In the genomic region with DNA sequence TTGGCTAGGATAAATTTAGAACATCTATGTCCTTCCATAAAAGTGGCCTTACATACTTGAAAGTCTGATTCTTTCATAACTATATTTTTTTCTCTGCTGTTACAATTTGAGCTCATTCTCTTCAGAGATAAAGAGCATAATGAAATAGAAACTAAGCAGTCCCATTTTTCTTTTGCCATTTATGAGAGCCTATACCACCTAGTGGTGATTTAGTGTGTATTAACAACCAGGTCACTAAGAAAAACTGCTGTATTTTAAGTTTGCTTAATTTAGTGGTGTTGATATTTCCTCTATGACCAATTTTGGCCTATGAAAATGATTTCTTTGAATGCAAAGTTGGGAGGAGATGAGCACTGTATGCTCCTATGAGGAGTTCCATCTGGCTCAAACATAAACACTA, we compare ENCODE assay signal across 13 cellular contexts.
DNase-seq lines count a peak whose midpoint lies in the region; ATAC-seq and TF ChIP-seq lines count a peak whose summit lies in the region.
"Had no signal": no experiment of that assay in that cellular context is flagged by ENCODE, and none has a peak within 500 bp of the region (broad histone marks: within the 10 kb centered on the region; RNA-seq: fewer than 3 reads in every experiment).

No MANE protein-coding gene starts in this region.

- no peak overlapping the region for H3K18ac ChIP-seq in mesenchymal stem cell (ENCODE audit: low read depth in 1 of 2, low read length in 2 of 2)

- H2AFZ ChIP-seq in OCI-LY3 (ENCODE audit: low read depth, low read length) (no peak overlapping the region), mesenchymal stem cell (ENCODE audit: low read depth, low read length) (no peak overlapping the region)

- H2BK120ac ChIP-seq in mesenchymal stem cell (ENCODE audit: low read depth, low read length) = no peak overlapping the region

- DNase-seq in mesenchymal stem cell (peak; percentile 12), NCI-H2029 treated with DMSO at 0.1 percent for 48 hours (lab: John Stamatoyannopoulos, UW) (no peak), NCI-H1930 (lab: John Stamatoyannopoulos, UW) (no peak)
- DNase-seq: activated CD4-positive, alpha-beta memory T cell treated with anti-CD3 and anti-CD28 coated beads for 36 hours; activated naive CD4-positive, alpha-beta T cell treated with anti-CD3 and anti-CD28 coated beads, Interleukin-2, amount 10 ng/mL, durations not matched to agents 7 days and 5 days; midbrain; NCI-H1436; trophoblast cell had no signal

- H3K14ac ChIP-seq in mesenchymal stem cell (ENCODE audit: low read length in 2 of 2) = no peak overlapping the region

- no peak overlapping the region for H3K27ac ChIP-seq in OCI-LY3 (ENCODE audit: low read length)
- H3K27ac ChIP-seq in mesenchymal stem cell (ENCODE audit: low read length, poor library complexity, severe bottlenecking) = no peak overlapping the region
- H3K27ac ChIP-seq: SK-N-MC had no signal

- no peak overlapping the region for H4K8ac ChIP-seq in mesenchymal stem cell (ENCODE audit: low read length)

- H3K9me3 ChIP-seq in OCI-LY3 (ENCODE audit: insufficient read depth, low read length) (no peaks in the 10 kb centered on the region), mesenchymal stem cell (ENCODE audit: control insufficient read depth, low read length) (no peaks in the 10 kb centered on the region)

- TF ChIP-seq CTCF in OCI-LY3 (IDR thresholded peaks at IDR 0.05; ENCODE audit: low read depth, low read length) = peak; percentile 38

- H2BK12ac ChIP-seq in mesenchymal stem cell (ENCODE audit: low read length in 2 of 2) = no peak overlapping the region

- H3K9ac ChIP-seq in OCI-LY3 (ENCODE audit: low read length) (no peak overlapping the region), mesenchymal stem cell (ENCODE audit: low read length) (no peak overlapping the region)

- H3K36me3 ChIP-seq in OCI-LY3 (replicated peaks; ENCODE audit: low read depth, low read length) (no peaks in the 10 kb centered on the region), mesenchymal stem cell (ENCODE audit: control insufficient read depth in 1 of 2, insufficient read depth in 2 of 2, low read depth in 1 of 2, low read length in 2 of 2) (no peaks in the 10 kb centered on the region)

- no peak overlapping the region for H4K91ac ChIP-seq in mesenchymal stem cell (ENCODE audit: low read length)

- no peaks in the 10 kb centered on the region for H4K20me1 ChIP-seq in OCI-LY3 (ENCODE audit: insufficient read depth, low read length)

- H3K27me3 ChIP-seq in OCI-LY3 (ENCODE audit: low read depth, low read length) (no peaks in the 10 kb centered on the region), mesenchymal stem cell (ENCODE audit: control insufficient read depth in 1 of 2, insufficient read depth in 1 of 2, low read length in 2 of 2) (no peaks in the 10 kb centered on the region)

- ATAC-seq in GM18858 (IDR thresholded peaks at IDR 0.05; ENCODE audit: unreplicated experiment) = peak; percentile 51
- peak; percentile 75 for ATAC-seq in HG03565 (IDR thresholded peaks at IDR 0.05; ENCODE audit: unreplicated experiment)
- no peak for ATAC-seq in HG02870 (IDR thresholded peaks at IDR 0.05; ENCODE audit: unreplicated experiment)

- no peaks in the 10 kb centered on the region for H3K79me2 ChIP-seq in OCI-LY3 (ENCODE audit: low read length)

- no peak overlapping the region for H2BK15ac ChIP-seq in mesenchymal stem cell (ENCODE audit: low read depth, poor library complexity, severe bottlenecking)

- no peaks in the 10 kb centered on the region for H3K4me1 ChIP-seq in OCI-LY3 (ENCODE audit: low read length)
- H3K4me1 ChIP-seq in mesenchymal stem cell (ENCODE audit: control insufficient read depth, insufficient read depth, low read depth, low read length) = no peaks in the 10 kb centered on the region

- H2BK5ac ChIP-seq in mesenchymal stem cell (ENCODE audit: low read depth, low read length, poor library complexity, severe bottlenecking) = no peak overlapping the region

- no peak overlapping the region for H3K4ac ChIP-seq in mesenchymal stem cell (ENCODE audit: low read depth in 1 of 2, low read length in 2 of 2)

- H3K4me2 ChIP-seq in OCI-LY3 (ENCODE audit: low read length) (no peak overlapping the region), mesenchymal stem cell (ENCODE audit: low read length, poor library complexity, severe bottlenecking) (no peak overlapping the region)

- no peak overlapping the region for H2AK5ac ChIP-seq in mesenchymal stem cell (ENCODE audit: low read length, severe bottlenecking)

- H3K23ac ChIP-seq in mesenchymal stem cell (ENCODE audit: low read length in 2 of 2) = no peak overlapping the region

- H3K4me3 ChIP-seq in OCI-LY3 (ENCODE audit: low read length) = no peak overlapping the region
- no peak overlapping the region for H3K4me3 ChIP-seq in mesenchymal stem cell (ENCODE audit: insufficient read depth in 1 of 2, low read depth in 1 of 2, low read length in 2 of 2)
- H3K4me3 ChIP-seq: SK-N-MC had no signal

- H3K79me1 ChIP-seq in mesenchymal stem cell (replicated peaks; ENCODE audit: low read length, poor library complexity, severe bottlenecking) = no peaks in the 10 kb centered on the region
